Comparison of ENCODE assay signal across 14 cellular contexts in the genomic region with DNA sequence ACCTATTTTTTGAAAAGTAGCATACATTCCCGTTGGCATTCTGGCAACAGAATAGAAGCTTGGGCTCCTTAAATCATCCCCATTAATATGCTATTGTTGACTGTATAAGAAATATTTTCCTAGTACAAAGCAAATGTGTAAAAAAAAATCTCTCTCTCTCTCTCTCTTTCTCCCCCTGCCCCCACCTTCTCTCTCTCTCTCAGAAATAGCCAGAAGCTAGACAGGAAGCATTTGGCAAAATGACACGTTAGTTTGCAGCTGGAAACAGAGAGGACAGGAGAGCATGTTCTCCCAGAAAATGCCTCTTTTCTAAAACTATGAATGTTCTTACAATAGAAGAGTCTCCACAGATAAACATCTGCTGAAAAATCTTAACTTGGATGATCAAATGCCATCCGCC. TPM values are rescaled to one million over a fixed set of nuclear protein-coding genes. Genes with fewer than 3 reads are reported as not detected.
A peak's percentile ranks its signal among the peaks of the same experiment; 100 is the strongest.
DNase-seq lines count a peak whose midpoint lies in the region; ATAC-seq, FAIRE-seq and TF ChIP-seq lines count a peak whose summit lies in the region.
"Had no signal": no experiment of that assay in that cellular context is flagged by ENCODE, and none has a peak within 500 bp of the region (broad histone marks: within the 10 kb centered on the region; RNA-seq: fewer than 3 reads in every experiment).

No MANE protein-coding gene starts in this region.

- H3K4me2 ChIP-seq in A549, result no peak overlapping the region
- H3K4me2 ChIP-seq: neural progenitor cell had no signal

- ATAC-seq in A549 (no peak), GM18867 (IDR thresholded peaks at IDR 0.05; ENCODE audit: unreplicated experiment) (no peak)

- CTCF ChIA-PET in A549 (lab: Yijun Ruan, JAX), result interaction anchor here (0.6 to 12.9 kb wide), 34 partner anchors 9 to 1583 kb away, joined by 3 to 127 read pairs (median 4); partner anchors contain the start of gene KLF6

- POLR2A ChIA-PET in A549 (lab: Yijun Ruan, JAX), result interaction anchor here (0.6 to 0.9 kb wide), 2 partner anchors 40 to 89 kb away, joined by 3 read pairs; no protein-coding TSS in a partner anchor

- no peak for FAIRE-seq in A549 (lab: Jason Lieb, UNC)
- FAIRE-seq: GM18507 had no signal

- no peak for TF ChIP-seq RAD21 in A549 (conservative IDR thresholded peaks at IDR 0.05 in 1 of 2, IDR thresholded peaks at IDR 0.05 in 1 of 2)

- TF ChIP-seq CTCF in A549 (IDR thresholded peaks at IDR 0.05) (no peak), GM10266 (IDR thresholded peaks at IDR 0.05; ENCODE audit: control insufficient read depth, insufficient read depth, low read depth, missing control alignments) (no peak)

- H3K27ac ChIP-seq in A549, result peak overlapping the region; percentile 59 to 72
- peak overlapping the region; percentile 97 for H3K27ac ChIP-seq in epithelial cell of prostate
- H3K27ac ChIP-seq: neural progenitor cell had no signal

- H3K4me3 ChIP-seq in A549, result no peak overlapping the region
- H3K4me3 ChIP-seq: neural progenitor cell had no signal

- TF ChIP-seq EP300 in A549 (IDR thresholded peaks at IDR 0.05), result no peak

- no peak for TF ChIP-seq POLR2A in A549 (IDR thresholded peaks at IDR 0.05; ENCODE audit: low read length)

- WGBS in A549 (ENCODE audit: missing lambda C conversion rate), result 81% methylated on average over 3 of the region's 3 CpGs

- no peak for DNase-seq in A549 (ENCODE audit: low read depth in 1 of 2, low spot score in 1 of 2)
- DNase-seq in LHCN-M2 (ENCODE audit: low read depth), result peak; percentile 41
- no peak for DNase-seq in epithelial cell of prostate (ENCODE audit: low read depth, low spot score)
- peak; percentile 36 to 68 for DNase-seq in lung microvascular endothelial cell (ENCODE audit: low read depth in 2 of 2)
- no peak for DNase-seq in NCI-H1092 treated with DMSO at 0.1 percent for 48 hours (lab: John Stamatoyannopoulos, UW)
- no peak for DNase-seq in GM10266 (ENCODE audit: extremely low spot score)
- no peak for DNase-seq in cerebellar nuclear complex (lab: John Stamatoyannopoulos, UW)
- DNase-seq: activated CD4-positive, CD25-positive, alpha-beta regulatory T cell; activated CD8-positive, alpha-beta memory T cell treated with anti-CD3 and anti-CD28 coated beads, Interleukin-2, amount 50 U/mL, for 4 hours; NCI-H1092; stimulated activated naive CD4-positive, alpha-beta T cell treated with Interleukin-2 at 50 U/mL for 16 hours had no signal

- no peaks in the 10 kb centered on the region for H3K9me3 ChIP-seq in A549

- peaks cover 39% of the 10 kb centered on the region for H3K4me1 ChIP-seq in A549
- H3K4me1 ChIP-seq: neural progenitor cell had no signal

TF ChIP-seq in A549, 52 proteins besides CTCF, POLR2A, EP300 and RAD21:
- TF ChIP-seq RNF2 (IDR thresholded peaks at IDR 0.05; ENCODE audit: borderline replicate concordance, low read depth), result no peak
- no peak for TF ChIP-seq FOSB (CRISPR knock-in tag; IDR thresholded peaks at IDR 0.05)
- no peak for TF ChIP-seq CEBPB (IDR thresholded peaks at IDR 0.05)
- no peak for TF ChIP-seq HMGXB4 (CRISPR knock-in tag; IDR thresholded peaks at IDR 0.05; ENCODE audit: borderline replicate concordance)
- no peak for TF ChIP-seq RCOR1 (IDR thresholded peaks at IDR 0.05; ENCODE audit: low read depth, low read length)
- no peak for TF ChIP-seq NPAS2 (CRISPR knock-in tag; IDR thresholded peaks at IDR 0.05; ENCODE audit: borderline replicate concordance)
- no peak for TF ChIP-seq MAZ (IDR thresholded peaks at IDR 0.05; ENCODE audit: borderline replicate concordance, low read depth, low read length)
- no peak for TF ChIP-seq HDAC2 (IDR thresholded peaks at IDR 0.05)
- TF ChIP-seq, protein P1, sequence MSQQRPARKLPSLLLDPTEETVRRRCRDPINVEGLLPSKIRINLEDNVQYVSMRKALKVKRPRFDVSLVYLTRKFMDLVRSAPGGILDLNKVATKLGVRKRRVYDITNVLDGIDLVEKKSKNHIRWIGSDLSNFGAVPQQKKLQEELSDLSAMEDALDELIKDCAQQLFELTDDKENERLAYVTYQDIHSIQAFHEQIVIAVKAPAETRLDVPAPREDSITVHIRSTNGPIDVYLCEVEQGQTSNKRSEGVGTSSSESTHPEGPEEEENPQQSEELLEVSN (IDR thresholded peaks at IDR 0.05; ENCODE audit: borderline replicate concordance, low read depth), result no peak
- TF ChIP-seq FOSL2 (IDR thresholded peaks at IDR 0.05), result no peak
- TF ChIP-seq FOSL2 (CRISPR knock-in tag; IDR thresholded peaks at IDR 0.05), result no peak

RNA-seq across cellular contexts. Expression of gene AKR1E2, which starts 59.6 kb away (rescaled TPM):
- polyA plus RNA-seq in A549 (2011; rRNA removed) (17.5 and 20.0 TPM in 2 replicates), A549 (2017; fragmentation: RNase III; extraction: RNeasy Plus Mini Kit Qiagen cat#74134 plus additional on column Dnase treatment) (10.5 to 15.2 TPM (median 11.2 TPM) in 3 replicates)
- 12.0 and 14.8 TPM in 2 replicates for polyA plus RNA-seq in A549 (2012; cell fraction: cytosol; rRNA removed)
- 25.9 and 28.9 TPM in 2 replicates for polyA plus RNA-seq in A549 (2012; cell fraction: nucleus; rRNA removed)
- polyA minus RNA-seq in A549 (2011; rRNA and poly(A)+ RNA removed), result 139 and 226 TPM in 2 replicates
- total RNA-seq in LHCN-M2 (2014; rRNA removed) (0.19 TPM in 1 of 2 replicates, not detected in the other), lung microvascular endothelial cell (5.4 and 23.0 TPM in 2 replicates)
- not detected for polyA plus RNA-seq in LHCN-M2 (2012)

Comparison
In these comparisons a context has a peak if more than half of its experiments do, and no peak if none do; other contexts are left out.
1. DNase-seq: peak in LHCN-M2 (single experiment) and lung microvascular endothelial cell (2 of 2); none in A549 (0 of 2), epithelial cell of prostate (single experiment), NCI-H1092 treated with DMSO at 0.1 percent for 48 hours (single experiment), GM10266 (single experiment) and cerebellar nuclear complex (0 of 2).